Comparison of ENCODE assay signal across 33 cellular contexts in genomic region chr2:226635221-226635620, GRCh38.
"Had no signal": no experiment of that assay in that cellular context is flagged by ENCODE, and none has a peak within 500 bp of the region (broad histone marks: within the 10 kb centered on the region; RNA-seq: fewer than 3 reads in every experiment).

No MANE protein-coding gene starts in this region.

- ATAC-seq: activated CD8-positive, alpha-beta T cell treated with anti-CD3 and anti-CD28 coated beads for 36 hours; activated naive CD4-positive, alpha-beta T cell treated with anti-CD3 and anti-CD28 coated beads, Interleukin-2, amount 50 U/mL, for 72 hours; activated T-cell treated with anti-CD3 and anti-CD28 coated beads, Interleukin-2, amount 50 U/mL, for 4 hours; activated T-cell treated with anti-CD3 and anti-CD28 coated beads, Interleukin-2, amount 50 U/mL, for 72 hours; activated T-helper 17 cell treated with anti-CD3 and anti-CD28 coated beads, Interleukin-2, amount 50 U/mL, for 72 hours; body of pancreas had no signal

- DNase-seq: activated B cell treated with CpG ODN at 0.5 μM for 24 hours; activated CD4-positive, alpha-beta memory T cell treated with anti-CD3 and anti-CD28 coated beads for 36 hours; activated CD4-positive, alpha-beta T cell treated with anti-CD3 and anti-CD28 coated beads for 4 hours; activated CD4-positive, alpha-beta T cell treated with anti-CD3 and anti-CD28 coated beads, Interleukin-2, amount 10 ng/mL, durations not matched to agents 24 days and 14 days; activated CD4-positive, alpha-beta T cell treated with anti-CD3 and anti-CD28 coated beads, Interleukin-2, amount 50 U/mL, for 1 hour; activated CD4-positive, alpha-beta T cell treated with anti-CD3 and anti-CD28 coated beads, Interleukin-2, amount 50 U/mL, for 4 hours; activated CD4-positive, CD25-positive, alpha-beta regulatory T cell treated with anti-CD3 and anti-CD28 coated beads, Interleukin-2, amount 50 U/mL, for 72 hours; activated CD8-positive, alpha-beta memory T cell treated with anti-CD3 and anti-CD28 coated beads, Interleukin-2, amount 50 U/mL, for 4 hours; activated CD8-positive, alpha-beta T cell treated with anti-CD3 and anti-CD28 coated beads for 36 hours; activated effector memory CD4-positive, alpha-beta T cell treated with anti-CD3 and anti-CD28 coated beads, Interleukin-2, amount 50 U/mL, for 16 hours; activated gamma-delta T cell treated with Interleukin-2 at 50 U/mL for 16 hours; activated naive CD4-positive, alpha-beta T cell; activated naive CD4-positive, alpha-beta T cell treated with anti-CD3 and anti-CD28 coated beads for 36 hours; activated naive CD4-positive, alpha-beta T cell treated with anti-CD3 and anti-CD28 coated beads, Interleukin-2, amount 50 U/mL, for 16 hours; activated naive CD8-positive, alpha-beta T cell treated with anti-CD3 and anti-CD28 coated beads for 36 hours; activated T-cell treated with anti-CD3 and anti-CD28 coated beads for 4 hours; activated T-cell treated with anti-CD3 and anti-CD28 coated beads, Interleukin-2, amount 50 U/mL, for 1 hour; activated T-cell treated with anti-CD3 and anti-CD28 coated beads, Interleukin-2, amount 50 U/mL, for 4 hours; activated T-cell treated with anti-CD3 and anti-CD28 coated beads, Interleukin-2, amount 50 U/mL, for 72 hours; adrenal gland; amniotic stem cell; aorta; body of pancreas; brain microvascular endothelial cell; caudate nucleus; SW 1271; T-helper 1 cell; T-helper 2 cell; T-helper 9 cell had no signal

- H3K36me3 ChIP-seq: adrenal gland, brain microvascular endothelial cell, breast epithelium had no signal

- H3K4me1 ChIP-seq: body of pancreas, breast epithelium had no signal

- H3K4me3 ChIP-seq: adrenal gland, body of pancreas, breast epithelium had no signal

- H3K27ac ChIP-seq: adrenal gland, body of pancreas, brain microvascular endothelial cell, breast epithelium, VCaP had no signal

- H3K9me3 ChIP-seq: adrenal gland, body of pancreas, breast epithelium had no signal

- H3K27me3 ChIP-seq: adrenal gland, body of pancreas, brain microvascular endothelial cell, breast epithelium had no signal
